ENCODE assay signal across 8 cellular contexts in genomic region chr11:35035894-35036408, GRCh38.
DNase-seq lines count a peak whose midpoint lies in the region; ATAC-seq, FAIRE-seq and TF ChIP-seq lines count a peak whose summit lies in the region.

No MANE protein-coding gene starts in this region.

- H3K4me2 ChIP-seq in GM12878 (ENCODE audit: control insufficient read depth, insufficient read depth) = peak overlapping the region; percentile 7; the same call in 1 of the 2 replicates

- no peak overlapping the region for H3K27ac Mint-ChIP-seq in activated naive CD4-positive, alpha-beta T cell treated with anti-CD3 and anti-CD28 coated beads, Interleukin-2, amount 50 U/mL, for 72 hours
- no peak overlapping the region for H3K27ac Mint-ChIP-seq in naive thymus-derived CD8-positive, alpha-beta T cell
- H3K27ac Mint-ChIP-seq in endothelial cell (ENCODE audit: unreplicated experiment) = no peak overlapping the region

- no TSS peak for BruUV-seq in GM12878 (replicated peaks; lab: Mats Ljungman, UMichigan)

- peaks cover 13 to 15% of the 10 kb centered on the region in 2 donors for H3K36me3 Mint-ChIP-seq in activated naive CD4-positive, alpha-beta T cell treated with anti-CD3 and anti-CD28 coated beads, Interleukin-2, amount 50 U/mL, for 72 hours
- H3K36me3 Mint-ChIP-seq in naive thymus-derived CD8-positive, alpha-beta T cell = no peaks in the 10 kb centered on the region
- no peaks in the 10 kb centered on the region for H3K36me3 Mint-ChIP-seq in endothelial cell (ENCODE audit: low read depth, unreplicated experiment)

- no peak for TF ChIP-seq POLR2A in GM12878 (IDR thresholded peaks at IDR 0.05; ENCODE audit: low read depth, low read length)

- DNase-seq in HS-27A (ENCODE audit: low read depth) (peak; percentile 94), GM12878 (ENCODE audit: low read depth, low spot score) (peak; percentile 85), sciatic nerve (ENCODE audit: low spot score) (no peak), cerebellar nuclear complex (lab: John Stamatoyannopoulos, UW) (no peak), endothelial cell (ENCODE audit: low spot score) (no peak)
- no peak for DNase-seq in activated naive CD4-positive, alpha-beta T cell treated with anti-CD3 and anti-CD28 coated beads, Interleukin-2, amount 50 U/mL, for 72 hours (ENCODE audit: low spot score in 2 of 2)
- DNase-seq in naive thymus-derived CD8-positive, alpha-beta T cell = no peak

- CTCF ChIA-PET in GM12878 (lab: Yijun Ruan, JAX) = interaction anchor here (0.8 to 1.9 kb wide), 8 partner anchors 15 to 203 kb away, joined by 3 to 6 read pairs (median 4); no protein-coding TSS in a partner anchor

- SMC1A ChIA-PET in GM12878 (lab: Charles Lee; ENCODE audit: uncharacterized antibody, unreplicated experiment) = interaction anchor here (0.6 to 4.1 kb wide), 22 partner anchors 9 to 475 kb away, joined by 3 to 33 read pairs (median 4); no protein-coding TSS in a partner anchor

- H3K36me3 ChIP-seq in GM12878 (ENCODE audit: control insufficient read depth in 2 of 2, insufficient read depth in 2 of 2, low read length in 1 of 2) = no peaks in the 10 kb centered on the region

- H3K79me2 ChIP-seq in GM12878 (ENCODE audit: control insufficient read depth, insufficient read depth, low read length) = no peaks in the 10 kb centered on the region

- no peaks in the 10 kb centered on the region for H3K27me3 ChIP-seq in GM12878 (replicated peaks in 1 of 2; ENCODE audit: control insufficient read depth in 2 of 2, insufficient read depth in 2 of 2, low read length in 1 of 2)

- no peaks in the 10 kb centered on the region for H3K27me3 Mint-ChIP-seq in naive thymus-derived CD8-positive, alpha-beta T cell
- peaks cover 2% of the 10 kb centered on the region for H3K27me3 Mint-ChIP-seq in endothelial cell (ENCODE audit: unreplicated experiment)

- H3K4me1 Mint-ChIP-seq in naive thymus-derived CD8-positive, alpha-beta T cell = peaks cover 20 to 58% (median 33%) of the 10 kb centered on the region in 4 donors
- H3K4me1 Mint-ChIP-seq in endothelial cell (ENCODE audit: unreplicated experiment) = peaks cover 23% of the 10 kb centered on the region

- POLR2A ChIA-PET in GM12878 (lab: Charles Lee) = interaction anchor here (1.1 to 1.2 kb wide), 3 partner anchors 20 to 106 kb away, joined by 3 to 5 read pairs (median 4); no protein-coding TSS in a partner anchor
- POLR2A ChIA-PET in naive thymus-derived CD8-positive, alpha-beta T cell (lab: Charles Lee) = interaction anchor here (1.0 kb wide), 2 partner anchors 9 to 11 kb away, joined by 3 to 4 read pairs; no protein-coding TSS in a partner anchor

- TF ChIP-seq RAD21 in GM12878 (IDR thresholded peaks at IDR 0.05; ENCODE audit: insufficient read depth, low read depth, low read length) = peak; percentile 3; the same call in 1 of the 2 replicates

- FAIRE-seq in GM12878 (lab: Jason Lieb, UNC) = peak; percentile 65

- H3K9ac ChIP-seq in GM12878 (ENCODE audit: control insufficient read depth, insufficient read depth, low read length) = no peak overlapping the region

- no peaks in the 10 kb centered on the region for H4K20me1 ChIP-seq in GM12878 (ENCODE audit: control insufficient read depth, insufficient read depth)

- ATAC-seq in GM19023 (IDR thresholded peaks at IDR 0.05; ENCODE audit: unreplicated experiment) = peak; percentile 35
- peak; percentile 64 for ATAC-seq in GM12878
- ATAC-seq in sciatic nerve = peak; percentile 50
- ATAC-seq in activated naive CD4-positive, alpha-beta T cell treated with anti-CD3 and anti-CD28 coated beads, Interleukin-2, amount 50 U/mL, for 72 hours = no peak
- ATAC-seq in naive thymus-derived CD8-positive, alpha-beta T cell = no peak

- intact Hi-C loops in GM12878 (cut with micrococcal nuclease; ENCODE audit: unreplicated experiment) = loop anchor here (1.0 kb wide), 4 partner anchors 24 to 90 kb away; no protein-coding TSS in a partner anchor
- intact Hi-C loops in sciatic nerve (cut with DNase I) = no loop called here

- H3K4me3 Mint-ChIP-seq in naive thymus-derived CD8-positive, alpha-beta T cell = no peak overlapping the region
- H3K4me3 Mint-ChIP-seq in endothelial cell (ENCODE audit: unreplicated experiment) = no peak overlapping the region

- peak overlapping the region; percentile 68 for H3K27ac ChIP-seq in GM12878 (ENCODE audit: control insufficient read depth, insufficient read depth)

- H2AFZ ChIP-seq in GM12878 (ENCODE audit: control insufficient read depth, low read depth, low read length) = no peak overlapping the region

- in situ Hi-C loops in GM12878 (cut with MboI) = no loop called here

- H3K4me3 ChIP-seq in GM12878 = no peak overlapping the region

- TF ChIP-seq CTCF in GM12878 (IDR thresholded peaks at IDR 0.05 in 2 of 3, conservative IDR thresholded peaks at IDR 0.05 in 1 of 3; ENCODE audit: control insufficient read depth in 2 of 3, extremely low read depth in 1 of 3, insufficient read depth in 1 of 3, low read depth in 3 of 3, low read length in 3 of 3) (no peak), endothelial cell (IDR thresholded peaks at IDR 0.05; ENCODE audit: unreplicated experiment) (no peak)

- peaks cover 20 to 27% of the 10 kb centered on the region in 2 donors for H3K9me3 Mint-ChIP-seq in activated naive CD4-positive, alpha-beta T cell treated with anti-CD3 and anti-CD28 coated beads, Interleukin-2, amount 50 U/mL, for 72 hours
- H3K9me3 Mint-ChIP-seq in naive thymus-derived CD8-positive, alpha-beta T cell = peaks cover 0 to 10% (median 0%) of the 10 kb centered on the region in 9 donors
- H3K9me3 Mint-ChIP-seq in endothelial cell (ENCODE audit: unreplicated experiment) = no peaks in the 10 kb centered on the region

- peaks cover 31% of the 10 kb centered on the region for H3K4me1 ChIP-seq in GM12878 (ENCODE audit: control insufficient read depth, insufficient read depth, low read length)

- RAD21 ChIA-PET in GM12878 (lab: Charles Lee; ENCODE audit: unreplicated experiment) = interaction anchor here (0.8 to 2.2 kb wide), 10 partner anchors 15 to 145 kb away, joined by 3 to 13 read pairs (median 5); no protein-coding TSS in a partner anchor

- TF ChIP-seq EP300 in GM12878 (IDR thresholded peaks at IDR 0.05; ENCODE audit: borderline replicate concordance in 1 of 2, control insufficient read depth in 1 of 2, low read depth in 2 of 2, low read length in 2 of 2) = peak; percentile 42 to 55; a peak in 2 of 4 replicates

- no peaks in the 10 kb centered on the region for H3K9me3 ChIP-seq in GM12878 (replicated peaks; ENCODE audit: control insufficient read depth, insufficient read depth, low read length)

- WGBS in GM12878 (ENCODE audit: insufficient coverage, insufficient replicate concordance, low lambda C conversion rate, missing lambda C conversion rate) = 1% methylated on average over 3 of the region's 3 CpGs

TF ChIP-seq in GM12878, 131 proteins besides CTCF, POLR2A, EP300 and RAD21 (continues in another document):
- peak; percentile 2; the same call in 1 of the 2 replicates for TF ChIP-seq SMC3 (IDR thresholded peaks at IDR 0.05; ENCODE audit: borderline replicate concordance, low read length)
- no peak for TF ChIP-seq NKRF (conservative IDR thresholded peaks at IDR 0.05)
- TF ChIP-seq, protein P1, sequence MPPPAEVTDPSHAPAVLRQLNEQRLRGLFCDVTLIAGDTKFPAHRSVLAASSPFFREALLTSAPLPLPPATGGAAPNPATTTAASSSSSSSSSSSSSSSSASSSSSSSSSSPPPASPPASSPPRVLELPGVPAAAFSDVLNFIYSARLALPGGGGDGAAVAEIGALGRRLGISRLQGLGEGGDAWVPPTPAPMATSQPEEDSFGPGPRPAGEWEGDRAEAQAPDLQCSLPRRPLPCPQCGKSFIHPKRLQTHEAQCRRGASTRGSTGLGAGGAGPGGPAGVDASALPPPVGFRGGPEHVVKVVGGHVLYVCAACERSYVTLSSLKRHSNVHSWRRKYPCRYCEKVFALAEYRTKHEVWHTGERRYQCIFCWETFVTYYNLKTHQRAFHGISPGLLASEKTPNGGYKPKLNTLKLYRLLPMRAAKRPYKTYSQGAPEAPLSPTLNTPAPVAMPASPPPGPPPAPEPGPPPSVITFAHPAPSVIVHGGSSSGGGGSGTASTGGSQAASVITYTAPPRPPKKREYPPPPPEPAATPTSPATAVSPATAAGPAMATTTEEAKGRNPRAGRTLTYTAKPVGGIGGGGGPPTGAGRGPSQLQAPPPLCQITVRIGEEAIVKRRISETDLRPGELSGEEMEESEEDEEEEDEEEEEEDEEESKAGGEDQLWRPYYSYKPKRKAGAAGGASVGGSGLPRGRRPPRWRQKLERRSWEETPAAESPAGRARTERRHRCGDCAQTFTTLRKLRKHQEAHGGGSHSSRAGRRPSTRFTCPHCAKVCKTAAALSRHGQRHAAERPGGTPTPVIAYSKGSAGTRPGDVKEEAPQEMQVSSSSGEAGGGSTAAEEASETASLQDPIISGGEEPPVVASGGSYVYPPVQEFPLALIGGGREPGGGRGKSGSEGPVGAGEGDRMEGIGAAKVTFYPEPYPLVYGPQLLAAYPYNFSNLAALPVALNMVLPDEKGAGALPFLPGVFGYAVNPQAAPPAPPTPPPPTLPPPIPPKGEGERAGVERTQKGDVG (CRISPR knock-in tag; IDR thresholded peaks at IDR 0.05) = no peak
- TF ChIP-seq MTA2 (IDR thresholded peaks at IDR 0.05; ENCODE audit: low read depth) = peak; percentile 62
- peak; percentile 79 to 88 for TF ChIP-seq BHLHE40 (IDR thresholded peaks at IDR 0.05; ENCODE audit: borderline replicate concordance in 1 of 2, low read depth in 2 of 2, low read length in 1 of 2)
- no peak for TF ChIP-seq HCFC1 (IDR thresholded peaks at IDR 0.05; ENCODE audit: low read length)
- TF ChIP-seq CREB1 (IDR thresholded peaks at IDR 0.05; ENCODE audit: low read depth) = no peak; the same call in 1 of the 2 replicates
- no peak for TF ChIP-seq SIX5 (IDR thresholded peaks at IDR 0.05; ENCODE audit: low read depth, low read length, severe bottlenecking)
- TF ChIP-seq MEF2B (IDR thresholded peaks at IDR 0.05; ENCODE audit: partially characterized antibody, poor library complexity, severe bottlenecking) = peak; percentile 95
- peak; percentile 29; the same call in 1 of the 2 replicates for TF ChIP-seq MTA3 (IDR thresholded peaks at IDR 0.05; ENCODE audit: borderline replicate concordance, low read length)

Comparison
In these comparisons a context has a peak if more than half of its experiments do, and no peak if none do; other contexts are left out.
1. ATAC-seq: peak in GM19023 (single experiment), GM12878 (single experiment) and sciatic nerve (single experiment); none in activated naive CD4-positive, alpha-beta T cell treated with anti-CD3 and anti-CD28 coated beads, Interleukin-2, amount 50 U/mL, for 72 hours (0 of 2) and naive thymus-derived CD8-positive, alpha-beta T cell (0 of 2).
2. DNase-seq: peak in HS-27A (single experiment) and GM12878 (single experiment); none in sciatic nerve (single experiment), activated naive CD4-positive, alpha-beta T cell treated with anti-CD3 and anti-CD28 coated beads, Interleukin-2, amount 50 U/mL, for 72 hours (0 of 2), cerebellar nuclear complex (0 of 2), naive thymus-derived CD8-positive, alpha-beta T cell (0 of 10) and endothelial cell (single experiment).